ENCODE assay signal across 8 cellular contexts in the genomic region with DNA sequence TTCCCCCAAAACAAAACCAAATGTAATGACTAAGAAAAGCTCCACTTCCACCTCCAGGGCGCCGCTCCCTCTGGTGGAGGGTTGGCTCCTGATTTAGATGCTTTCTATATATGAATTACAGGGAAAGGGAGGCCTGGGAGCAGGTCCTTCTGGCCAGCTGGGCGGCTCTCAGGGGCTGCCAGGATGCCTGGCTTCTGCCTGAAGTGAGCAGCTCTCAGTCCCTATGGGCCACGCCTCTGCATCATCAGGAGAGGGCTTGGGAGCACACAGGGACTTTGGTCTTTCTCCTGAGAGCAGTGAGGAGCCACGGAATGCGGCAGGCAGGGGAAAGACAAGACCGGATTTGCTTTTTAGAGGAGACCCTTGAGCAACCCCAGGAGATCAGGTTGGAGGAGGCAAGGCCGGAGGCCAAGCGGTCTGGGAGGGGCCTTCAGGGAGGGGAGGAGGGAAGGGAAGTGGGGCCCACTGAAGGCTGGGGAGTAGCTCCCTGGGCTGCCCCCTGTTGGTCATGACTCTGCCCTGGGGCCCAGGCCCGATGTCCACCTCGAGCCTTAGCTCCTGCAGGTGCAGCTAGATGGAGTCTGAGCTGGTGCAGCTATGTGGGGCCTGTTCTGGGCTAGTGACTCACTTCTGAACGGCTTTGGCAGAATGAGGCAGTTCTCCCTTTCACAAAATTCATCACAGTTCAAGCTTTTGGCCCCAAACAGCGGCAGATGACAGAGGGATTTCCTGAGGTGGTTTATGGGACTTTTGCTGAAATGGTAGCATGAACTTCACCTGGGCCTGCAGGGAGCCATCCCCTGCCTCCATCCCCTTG. TPM values are rescaled to one million over a fixed set of nuclear protein-coding genes. Genes with fewer than 3 reads are reported as not detected.
DNase-seq lines count a peak whose midpoint lies in the region; ATAC-seq, FAIRE-seq and TF ChIP-seq lines count a peak whose summit lies in the region.

No MANE protein-coding gene starts in this region.

- H2AFZ ChIP-seq in endothelial cell of umbilical vein (ENCODE audit: low read depth, low read length), result no peak overlapping the region

- no peak for DNase-seq in BJ (ENCODE audit: low read depth)
- peak; percentile 46 for DNase-seq in Jurkat, Clone E6-1 (ENCODE audit: low read depth, low spot score)
- no peak for DNase-seq in endothelial cell of umbilical vein (ENCODE audit: low read depth, low spot score)
- DNase-seq in HK-2 (ENCODE audit: unreplicated experiment), result no peak
- DNase-seq in ecto neural progenitor cell (ENCODE audit: low spot score), result no peak
- DNase-seq in NCI-H526 (lab: John Stamatoyannopoulos, UW), result no peak

- no peak for ATAC-seq in HG02571 (IDR thresholded peaks at IDR 0.05; ENCODE audit: unreplicated experiment)

- intact Hi-C loops in endothelial cell of umbilical vein (cut with micrococcal nuclease), result loop anchor here (10.0 kb wide), 1 partner anchor 94 kb away; no protein-coding TSS in a partner anchor

- BruUV-seq in endothelial cell of umbilical vein (replicated peaks; lab: Mats Ljungman, UMichigan), result no TSS peak

- H3K36me3 ChIP-seq in BJ (ENCODE audit: control insufficient read depth, insufficient read depth, low read length) (no peaks in the 10 kb centered on the region), endothelial cell of umbilical vein (ENCODE audit: control insufficient read depth in 2 of 2, extremely low read depth in 1 of 2, insufficient read depth in 2 of 2, low read length in 2 of 2) (no peaks in the 10 kb centered on the region)

- CTCF ChIA-PET in BJ (lab: Yijun Ruan, JAX) (interaction anchor here (0.6 to 4.7 kb wide), 5 partner anchors 16 to 551 kb away, joined by 3 to 25 read pairs (median 4); no protein-coding TSS in a partner anchor), endothelial cell of umbilical vein (lab: Charles Lee) (interaction anchor here (1.0 to 2.6 kb wide), 6 partner anchors 16 to 541 kb away, joined by 3 to 28 read pairs (median 6); no protein-coding TSS in a partner anchor)

- no peaks in the 10 kb centered on the region for H3K9me1 ChIP-seq in endothelial cell of umbilical vein (replicated peaks; ENCODE audit: control insufficient read depth, extremely low read depth, insufficient read depth, low read length)

- dilution Hi-C loops in endothelial cell of umbilical vein (cut with MboI; ENCODE audit: extremely low pct_ligation_motif_present, low sequenced_read_pairs), result no loop called here

- no peaks in the 10 kb centered on the region for H4K20me1 ChIP-seq in endothelial cell of umbilical vein (replicated peaks; ENCODE audit: control insufficient read depth, extremely low read depth, insufficient read depth, low read length)

- H3K4me3 ChIP-seq in BJ (ENCODE audit: low read depth, low read length) (no peak overlapping the region), endothelial cell of umbilical vein (replicated peaks in 1 of 3; ENCODE audit: insufficient read depth in 1 of 3, low read depth in 1 of 3, low read length in 3 of 3) (no peak overlapping the region)
- no peak overlapping the region for H3K4me3 ChIP-seq in Jurkat, Clone E6-1 (ENCODE audit: low read length)

- no peak overlapping the region for H3K4me2 ChIP-seq in endothelial cell of umbilical vein (ENCODE audit: insufficient read depth, low read length)

- no peak overlapping the region for H3K9ac ChIP-seq in endothelial cell of umbilical vein (replicated peaks; ENCODE audit: extremely low read depth, insufficient read depth, low read length)

- in situ Hi-C loops in GM18951 (cut with MboI; ENCODE audit: low sequenced_read_pairs, unreplicated experiment), result no loop called here

- no peak overlapping the region for H3K27ac ChIP-seq in endothelial cell of umbilical vein (ENCODE audit: insufficient read depth, low read depth, low read length)

- FAIRE-seq in endothelial cell of umbilical vein (lab: Jason Lieb, UNC), result no peak

- H3K79me2 ChIP-seq in endothelial cell of umbilical vein (ENCODE audit: control insufficient read depth, insufficient read depth, low read length), result no peaks in the 10 kb centered on the region

- peak; percentile 52 for TF ChIP-seq CTCF in BJ (IDR thresholded peaks at IDR 0.05; ENCODE audit: insufficient read depth, low read depth, low read length)
- TF ChIP-seq CTCF in endothelial cell of umbilical vein (IDR thresholded peaks at IDR 0.05; ENCODE audit: extremely low read depth in 1 of 2, insufficient read depth in 1 of 2, low read depth in 1 of 2, low read length in 2 of 2), result peak; percentile 9 to 11

- POLR2A ChIA-PET in BJ (lab: Charles Lee), result no interaction called here
- POLR2A ChIA-PET in endothelial cell of umbilical vein (lab: Charles Lee), result no interaction called here

- TF ChIP-seq POLR2A in GM18951 (IDR thresholded peaks at IDR 0.05; ENCODE audit: extremely low read depth, insufficient read depth, insufficient read length) (peak; percentile 27), endothelial cell of umbilical vein (IDR thresholded peaks at IDR 0.05; ENCODE audit: low read depth, low read length) (no peak)

- peaks cover 1% of the 10 kb centered on the region; the same call in 1 of the 2 replicates for H3K27me3 ChIP-seq in BJ (ENCODE audit: control insufficient read depth, insufficient read depth, low read length)
- peaks cover under 1 to 4% of the 10 kb centered on the region in 2 experiments for H3K27me3 ChIP-seq in endothelial cell of umbilical vein (ENCODE audit: control insufficient read depth in 2 of 2, insufficient read depth in 2 of 2, low read length in 2 of 2)

- H3K9me3 ChIP-seq in endothelial cell of umbilical vein (replicated peaks; ENCODE audit: control insufficient read depth, insufficient read depth, low read length), result no peaks in the 10 kb centered on the region

- H3K4me1 ChIP-seq in endothelial cell of umbilical vein (ENCODE audit: control insufficient read depth, extremely low read depth, insufficient read depth, low read length), result no peaks in the 10 kb centered on the region

TF ChIP-seq in endothelial cell of umbilical vein, 7 proteins besides CTCF, POLR2A, EP300 and RAD21:
- TF ChIP-seq JUN (IDR thresholded peaks at IDR 0.05; ENCODE audit: borderline replicate concordance, insufficient read depth, insufficient read length, low read depth) (no peak), MAX (IDR thresholded peaks at IDR 0.05; ENCODE audit: insufficient read depth, insufficient read length) (no peak), MYC (IDR thresholded peaks at IDR 0.05; ENCODE audit: low read depth, low read length) (no peak), FOS (IDR thresholded peaks at IDR 0.05; ENCODE audit: borderline replicate concordance, insufficient read depth, low read length) (no peak), POLR2AphosphoS5 (IDR thresholded peaks at IDR 0.05; ENCODE audit: insufficient read depth, low read depth, low read length) (no peak), EZH2 (IDR thresholded peaks at IDR 0.05; ENCODE audit: borderline replicate concordance, low read depth, low read length, severe bottlenecking) (no peak), GATA2 (IDR thresholded peaks at IDR 0.05; ENCODE audit: insufficient read depth, insufficient read length, low read depth, low read length) (no peak)

RNA-seq across cellular contexts. Expression of gene GRHPR, which starts 11.3 kb away (rescaled TPM):
- polyA plus RNA-seq in BJ (2011; rRNA removed) (159 and 227 TPM in 2 replicates), endothelial cell of umbilical vein (247 and 267 TPM in 2 replicates)
- polyA minus RNA-seq in BJ (2011; rRNA and poly(A)+ RNA removed), result 102 and 164 TPM in 2 replicates
- polyA plus RNA-seq in Jurkat, Clone E6-1 (2012; ENCODE audit: insufficient read depth, insufficient read length), result 144 TPM
- total RNA-seq in endothelial cell of umbilical vein, result 91.2 and 103 TPM in 2 replicates
- 202 and 220 TPM in 2 replicates for polyA plus RNA-seq in endothelial cell of umbilical vein (2011; cell fraction: cytosol; rRNA removed)
- polyA plus RNA-seq in endothelial cell of umbilical vein (2011; cell fraction: nucleus; rRNA removed), result 142 and 147 TPM in 2 replicates
- 90.9 and 136 TPM in 2 replicates for polyA plus RNA-seq in endothelial cell of umbilical vein (2012)
- 105 and 118 TPM in 2 replicates for polyA minus RNA-seq in endothelial cell of umbilical vein
- polyA minus RNA-seq in endothelial cell of umbilical vein (2011; cell fraction: cytosol; rRNA and poly(A)+ RNA removed), result 69.9 TPM
- polyA minus RNA-seq in endothelial cell of umbilical vein (2011; cell fraction: nucleus; rRNA and poly(A)+ RNA removed), result 44.0 and 47.2 TPM in 2 replicates

RNA-seq across cellular contexts. Expression of gene ZBTB5, which starts 54.1 kb away (rescaled TPM):
- polyA plus RNA-seq in BJ (2011; rRNA removed) (11.6 and 12.6 TPM in 2 replicates), endothelial cell of umbilical vein (12.5 and 13.7 TPM in 2 replicates)
- polyA minus RNA-seq in BJ (2011; rRNA and poly(A)+ RNA removed), result 13.9 and 19.7 TPM in 2 replicates
- polyA plus RNA-seq in Jurkat, Clone E6-1 (2012; ENCODE audit: insufficient read depth, insufficient read length), result 14.8 TPM
- total RNA-seq in endothelial cell of umbilical vein, result 9.6 and 10.0 TPM in 2 replicates
- 8.7 and 10.0 TPM in 2 replicates for polyA plus RNA-seq in endothelial cell of umbilical vein (2011; cell fraction: cytosol; rRNA removed)
- 15.4 and 18.9 TPM in 2 replicates for polyA plus RNA-seq in endothelial cell of umbilical vein (2011; cell fraction: nucleus; rRNA removed)
- 5.6 and 6.7 TPM in 2 replicates for polyA plus RNA-seq in endothelial cell of umbilical vein (2012)
- polyA minus RNA-seq in endothelial cell of umbilical vein, result 27.4 and 30.3 TPM in 2 replicates
- polyA minus RNA-seq in endothelial cell of umbilical vein (2011; cell fraction: cytosol; rRNA and poly(A)+ RNA removed), result 14.2 TPM
- 15.0 and 23.9 TPM in 2 replicates for polyA minus RNA-seq in endothelial cell of umbilical vein (2011; cell fraction: nucleus; rRNA and poly(A)+ RNA removed)
